Comparison of ENCODE assay signal across 9 cellular contexts in genomic region chr4:180827193-180827592, GRCh38.
DNase-seq lines count a peak whose midpoint lies in the region; ATAC-seq and TF ChIP-seq lines count a peak whose summit lies in the region.
"Had no signal": no experiment of that assay in that cellular context is flagged by ENCODE, and none has a peak within 500 bp of the region (broad histone marks: within the 10 kb centered on the region; RNA-seq: fewer than 3 reads in every experiment).

No MANE protein-coding gene starts in this region.

- H3K9me3 Mint-ChIP-seq in dendritic cell treated with granulocyte-macrophage colony-stimulating factor and Interleukin-4, amounts not matched to agents 40 ng/mL and 50 ng/mL, for 4 days: no peaks in the 10 kb centered on the region
- no peaks in the 10 kb centered on the region for H3K9me3 Mint-ChIP-seq in CD8-positive, alpha-beta T cell

- no peak overlapping the region for H4K8ac ChIP-seq in mesendoderm (ENCODE audit: low read depth, low read length)

- intact Hi-C loops in Right ventricle myocardium inferior (cut with DNase I): no loop called here
- intact Hi-C loops in dendritic cell treated with granulocyte-macrophage colony-stimulating factor and Interleukin-4, amounts not matched to agents 40 ng/mL and 50 ng/mL, for 4 days (cut with micrococcal nuclease): no loop called here
- intact Hi-C loops in CD8-positive, alpha-beta T cell (cut with DNase I, micrococcal nuclease): no loop called here

- H3K79me2 ChIP-seq in mesendoderm (ENCODE audit: control insufficient read depth, insufficient read depth, low read length): no peaks in the 10 kb centered on the region

- no peak overlapping the region for H3K4ac ChIP-seq in mesendoderm (ENCODE audit: low read depth, low read length)

- H3K27me3 ChIP-seq in cardiac muscle cell (no peaks in the 10 kb centered on the region), mesendoderm (ENCODE audit: insufficient read depth, low read length, poor library complexity) (no peaks in the 10 kb centered on the region)
- H3K27me3 ChIP-seq in CD8-positive, alpha-beta T cell (ENCODE audit: insufficient read depth, low read length): no peaks in the 10 kb centered on the region

- CTCF ChIA-PET in CD8-positive, alpha-beta T cell (lab: Charles Lee): interaction anchor here (1.0 kb wide), 1 partner anchor 10 kb away, joined by 3 read pairs; no protein-coding TSS in a partner anchor

- ATAC-seq in Right ventricle myocardium inferior (no peak), GM21447 (IDR thresholded peaks at IDR 0.05; ENCODE audit: unreplicated experiment) (no peak), HG02571 (IDR thresholded peaks at IDR 0.05; ENCODE audit: unreplicated experiment) (no peak), HG03460 (IDR thresholded peaks at IDR 0.05; ENCODE audit: unreplicated experiment) (no peak)
- no peak for ATAC-seq in CD8-positive, alpha-beta T cell

- WGBS in mesendoderm (ENCODE audit: extremely low coverage, insufficient coverage, low lambda C conversion rate): no CpG with 5 or more reads among the region's 4 CpGs

- no peaks in the 10 kb centered on the region for H3K36me3 Mint-ChIP-seq in dendritic cell treated with granulocyte-macrophage colony-stimulating factor and Interleukin-4, amounts not matched to agents 40 ng/mL and 50 ng/mL, for 4 days (ENCODE audit: low read depth)
- H3K36me3 Mint-ChIP-seq in CD8-positive, alpha-beta T cell: no peaks in the 10 kb centered on the region

- TF ChIP-seq CTCF in cardiac muscle cell (IDR thresholded peaks at IDR 0.05; ENCODE audit: low read depth, low read length): no peak
- TF ChIP-seq CTCF in CD8-positive, alpha-beta T cell (IDR thresholded peaks at IDR 0.05): no peak

- H3K9ac ChIP-seq in mesendoderm (ENCODE audit: low read length): no peak overlapping the region

- H2BK15ac ChIP-seq in mesendoderm (replicated peaks; ENCODE audit: low read depth): no peak overlapping the region

- no peak overlapping the region for H3K4me3 ChIP-seq in cardiac muscle cell
- H3K4me3 ChIP-seq in mesendoderm (ENCODE audit: low read length): no peak overlapping the region
- H3K4me3 ChIP-seq in CD8-positive, alpha-beta T cell (ENCODE audit: low read depth, low read length): no peak overlapping the region

- no peak overlapping the region for H2AK5ac ChIP-seq in mesendoderm (ENCODE audit: low read length)

- no peaks in the 10 kb centered on the region for H3K36me3 ChIP-seq in cardiac muscle cell
- H3K36me3 ChIP-seq in mesendoderm (ENCODE audit: control insufficient read depth, insufficient read depth, low read length): no peaks in the 10 kb centered on the region
- no peaks in the 10 kb centered on the region for H3K36me3 ChIP-seq in CD8-positive, alpha-beta T cell (ENCODE audit: insufficient read depth, low read length)

- H3K4me1 ChIP-seq in cardiac muscle cell (ENCODE audit: low read depth) (peaks cover 3% of the 10 kb centered on the region), mesendoderm (ENCODE audit: control insufficient read depth, low read depth, low read length) (no peaks in the 10 kb centered on the region)
- no peaks in the 10 kb centered on the region for H3K4me1 ChIP-seq in CD8-positive, alpha-beta T cell (ENCODE audit: insufficient read depth, low read length)

- no peak overlapping the region for H3K4me2 ChIP-seq in mesendoderm (ENCODE audit: low read length)

- no peaks in the 10 kb centered on the region for H3K27me3 Mint-ChIP-seq in dendritic cell treated with granulocyte-macrophage colony-stimulating factor and Interleukin-4, amounts not matched to agents 40 ng/mL and 50 ng/mL, for 4 days
- no peaks in the 10 kb centered on the region for H3K27me3 Mint-ChIP-seq in CD8-positive, alpha-beta T cell (ENCODE audit: low read depth)

- H3K56ac ChIP-seq in mesendoderm (ENCODE audit: low read length): no peak overlapping the region

- no peak overlapping the region for H4K5ac ChIP-seq in mesendoderm (ENCODE audit: low read length)

- H3K27ac ChIP-seq in cardiac muscle cell: no peak overlapping the region
- H3K27ac ChIP-seq in mesendoderm (ENCODE audit: low read depth, low read length): no peak overlapping the region
- no peak overlapping the region for H3K27ac ChIP-seq in CD8-positive, alpha-beta T cell (ENCODE audit: low read depth, low read length)

- H3K18ac ChIP-seq in mesendoderm (ENCODE audit: low read length): no peak overlapping the region

- H3K9me3 ChIP-seq in cardiac muscle cell (ENCODE audit: low read depth): no peaks in the 10 kb centered on the region
- H3K9me3 ChIP-seq in CD8-positive, alpha-beta T cell (ENCODE audit: low read length): no peaks in the 10 kb centered on the region

- peak; percentile 9 to 28 for DNase-seq in cardiac muscle cell (ENCODE audit: low read depth in 1 of 2, low spot score in 1 of 2)
- DNase-seq in Right ventricle myocardium inferior (ENCODE audit: missing footprints): no peak
- peak; percentile 70 for DNase-seq in mesendoderm
- DNase-seq in CD8-positive, alpha-beta T cell: no peak
- DNase-seq: COR-L47 had no signal

- no peak overlapping the region for H3K23ac ChIP-seq in mesendoderm (ENCODE audit: low read length)

- H2BK5ac ChIP-seq in mesendoderm (ENCODE audit: low read length): no peak overlapping the region

- H3K27ac Mint-ChIP-seq in dendritic cell treated with granulocyte-macrophage colony-stimulating factor and Interleukin-4, amounts not matched to agents 40 ng/mL and 50 ng/mL, for 4 days: no peak overlapping the region
- no peak overlapping the region for H3K27ac Mint-ChIP-seq in CD8-positive, alpha-beta T cell

- peak overlapping the region; percentile 59 for H3K4me3 Mint-ChIP-seq in dendritic cell treated with granulocyte-macrophage colony-stimulating factor and Interleukin-4, amounts not matched to agents 40 ng/mL and 50 ng/mL, for 4 days
- H3K4me3 Mint-ChIP-seq in CD8-positive, alpha-beta T cell: no peak overlapping the region

- no peaks in the 10 kb centered on the region for H3K79me1 ChIP-seq in mesendoderm (ENCODE audit: low read length)

- POLR2A ChIA-PET in CD8-positive, alpha-beta T cell (lab: Charles Lee): no interaction called here

- H2BK120ac ChIP-seq in mesendoderm (ENCODE audit: low read depth, low read length): no peak overlapping the region

- H3K4me1 Mint-ChIP-seq in dendritic cell treated with granulocyte-macrophage colony-stimulating factor and Interleukin-4, amounts not matched to agents 40 ng/mL and 50 ng/mL, for 4 days (ENCODE audit: low read depth): peaks cover 6% of the 10 kb centered on the region
- H3K4me1 Mint-ChIP-seq in CD8-positive, alpha-beta T cell (ENCODE audit: low read depth): peaks cover 2% of the 10 kb centered on the region

Comparison
In these comparisons a context has a peak if more than half of its experiments do, and no peak if none do; other contexts are left out.
1. DNase-seq: peak in cardiac muscle cell (2 of 2) and mesendoderm (single experiment); none in Right ventricle myocardium inferior (single experiment) and CD8-positive, alpha-beta T cell (0 of 7).